In genomic region chr7:151409555-151410404, GRCh38 we compare ENCODE assay signal across 8 cellular contexts. TPM values are rescaled to one million over a fixed set of nuclear protein-coding genes. Genes with fewer than 3 reads are reported as not detected.
DNase-seq lines count a peak whose midpoint lies in the region; ATAC-seq and TF ChIP-seq lines count a peak whose summit lies in the region.

Gene WDR86, minus strand, starts transcription at chr7:151410038. Its CDS starts 449 bp downstream, at chr7:151409589.

- no peak for TF ChIP-seq CTCF in colonic mucosa (IDR thresholded peaks at IDR 0.05)

- H3K4me3 ChIP-seq in colonic mucosa: peak within 1 kb of the TSS; percentile 23
- H3K4me3 ChIP-seq in muscle layer of duodenum (ENCODE audit: low read depth in 1 of 2, low read length in 2 of 2): peak within 1 kb of the TSS; percentile 21 to 68

- ATAC-seq in stimulated activated naive CD8-positive, alpha-beta T cell treated with anti-CD3 and anti-CD28 coated beads, Interleukin-15, Interleukin-2, amounts not matched to agents 100 U/mL and 50 U/mL, for 24 hours: no peak
- ATAC-seq in GM21576 (IDR thresholded peaks at IDR 0.05; ENCODE audit: unreplicated experiment) (no peak), HG02885 (IDR thresholded peaks at IDR 0.05; ENCODE audit: poor library complexity, unreplicated experiment) (no peak)

- no peaks in the 10 kb centered on the region for H3K9me3 Mint-ChIP-seq in stimulated activated naive CD8-positive, alpha-beta T cell treated with anti-CD3 and anti-CD28 coated beads, Interleukin-15, Interleukin-2, amounts not matched to agents 100 ng/mL and 50 ng/mL, for 24 hours

- peaks cover 46% of the 10 kb centered on the region for H3K4me1 Mint-ChIP-seq in stimulated activated naive CD8-positive, alpha-beta T cell treated with anti-CD3 and anti-CD28 coated beads, Interleukin-15, Interleukin-2, amounts not matched to agents 100 ng/mL and 50 ng/mL, for 24 hours (ENCODE audit: low read depth)

- no peaks in the 10 kb centered on the region for H3K36me3 Mint-ChIP-seq in stimulated activated naive CD8-positive, alpha-beta T cell treated with anti-CD3 and anti-CD28 coated beads, Interleukin-15, Interleukin-2, amounts not matched to agents 100 ng/mL and 50 ng/mL, for 24 hours (ENCODE audit: low read depth)

- no peaks in the 10 kb centered on the region for H3K9me3 ChIP-seq in colonic mucosa
- no peaks in the 10 kb centered on the region for H3K9me3 ChIP-seq in muscle layer of duodenum (ENCODE audit: control insufficient read depth in 1 of 2, low read length in 2 of 2)

- H3K27ac ChIP-seq in colonic mucosa (no peak within 1 kb of the TSS), muscle layer of duodenum (ENCODE audit: low read length) (no peak within 1 kb of the TSS)

- H3K4me1 ChIP-seq in colonic mucosa (peaks cover 8% of the 10 kb centered on the region), muscle layer of duodenum (ENCODE audit: control insufficient read depth in 1 of 2, insufficient read depth in 2 of 2, low read length in 2 of 2) (peaks cover 0 to 19% of the 10 kb centered on the region in 2 donors)

- intact Hi-C loops in colonic mucosa (cut with DNase I): no loop called here

- H3K4me3 Mint-ChIP-seq in stimulated activated naive CD8-positive, alpha-beta T cell treated with anti-CD3 and anti-CD28 coated beads, Interleukin-15, Interleukin-2, amounts not matched to agents 100 ng/mL and 50 ng/mL, for 24 hours: peak within 1 kb of the TSS; percentile 71

- H3K27me3 ChIP-seq in colonic mucosa (peaks cover 25% of the 10 kb centered on the region), muscle layer of duodenum (ENCODE audit: low read depth, low read length) (peaks cover 14% of the 10 kb centered on the region)

- H3K27ac Mint-ChIP-seq in stimulated activated naive CD8-positive, alpha-beta T cell treated with anti-CD3 and anti-CD28 coated beads, Interleukin-15, Interleukin-2, amounts not matched to agents 100 ng/mL and 50 ng/mL, for 24 hours: no peak within 1 kb of the TSS

- H3K36me3 ChIP-seq in colonic mucosa (no peaks in the 10 kb centered on the region), muscle layer of duodenum (ENCODE audit: control insufficient read depth in 1 of 2, insufficient read depth in 2 of 2, low read length in 2 of 2) (no peaks in the 10 kb centered on the region)

- no peak for DNase-seq in stimulated activated naive CD8-positive, alpha-beta T cell treated with anti-CD3 and anti-CD28 coated beads, Interleukin-15, Interleukin-2, amounts not matched to agents 100 U/mL and 50 U/mL, for 24 hours
- DNase-seq in colonic mucosa (no peak), Ammon's horn (ENCODE audit: low spot score) (no peak), DMS53 (lab: John Stamatoyannopoulos, UW) (no peak)

- H3K9ac ChIP-seq in colonic mucosa (ENCODE audit: low read depth in 2 of 2, low read length in 2 of 2): peak within 1 kb of the TSS in 1 of 2 donors; percentile 56

- H3K27me3 Mint-ChIP-seq in stimulated activated naive CD8-positive, alpha-beta T cell treated with anti-CD3 and anti-CD28 coated beads, Interleukin-15, Interleukin-2, amounts not matched to agents 100 ng/mL and 50 ng/mL, for 24 hours: peaks cover 39% of the 10 kb centered on the region

RNA-seq across cellular contexts. Expression of gene WDR86, which starts in this region (rescaled TPM):
- total RNA-seq in colonic mucosa: 1 to 10 TPM in 1 of 2 donors, not detected in 1; 1.2 TPM
